ENCODE assay signal across 8 cellular contexts in the genomic region with DNA sequence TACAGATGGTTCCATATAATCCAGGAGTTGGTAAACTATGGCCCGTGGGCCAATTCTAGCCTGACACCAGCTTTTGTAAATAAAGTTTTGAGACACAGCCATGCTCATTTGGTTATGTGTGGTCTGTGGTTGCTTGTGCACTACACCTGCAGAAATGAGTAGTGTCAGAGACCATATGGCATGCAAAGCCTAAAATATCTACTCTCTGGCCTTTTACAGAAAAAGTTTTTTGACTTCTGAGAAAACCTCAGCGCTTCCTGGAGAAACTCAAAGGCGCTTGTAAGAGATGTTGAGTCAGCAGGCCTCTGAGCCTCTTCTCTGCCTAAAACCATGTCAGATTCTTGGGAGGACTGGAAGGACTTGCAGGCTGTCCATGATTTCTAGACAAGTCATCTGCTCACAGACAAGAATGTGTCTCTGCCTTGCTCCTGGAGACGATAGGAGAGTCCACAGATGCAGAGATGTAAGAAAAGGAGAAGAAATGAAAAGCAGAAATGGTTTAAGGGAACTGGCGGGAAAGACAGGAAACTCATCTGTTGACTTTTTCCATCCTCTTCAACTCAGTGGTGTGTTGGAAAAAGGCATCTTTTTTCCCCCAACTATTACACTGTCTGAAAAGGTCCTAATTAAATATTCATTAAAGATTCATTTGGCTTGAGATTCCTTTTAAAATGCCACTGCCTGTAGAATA. TPM values are rescaled to one million over a fixed set of nuclear protein-coding genes. Genes with fewer than 3 reads are reported as not detected.
DNase-seq lines count a peak whose midpoint lies in the region; ATAC-seq, FAIRE-seq and TF ChIP-seq lines count a peak whose summit lies in the region.

No MANE protein-coding gene starts in this region.

- no peaks in the 10 kb centered on the region for H3K36me3 ChIP-seq in GM23338 (ENCODE audit: insufficient read depth)

- peak; percentile 83 for ATAC-seq in GM18498 (IDR thresholded peaks at IDR 0.05; ENCODE audit: unreplicated experiment)
- no peak for ATAC-seq in GM23338

- H3K27me3 ChIP-seq in GM23338 (ENCODE audit: insufficient read depth) = no peaks in the 10 kb centered on the region

- H3K4me2 ChIP-seq in GM23338 = peak overlapping the region; percentile 82

- H4K20me1 ChIP-seq in GM23338 (replicated peaks; ENCODE audit: insufficient read depth) = peaks cover 30% of the 10 kb centered on the region

- no peaks in the 10 kb centered on the region for H3K9me2 ChIP-seq in GM23338 (ENCODE audit: insufficient read depth)

- TF ChIP-seq CTCF in GM23338 (conservative IDR thresholded peaks at IDR 0.05; ENCODE audit: low read depth in 2 of 2) (no peak), RWPE1 (conservative IDR thresholded peaks at IDR 0.05; ENCODE audit: low read depth) (no peak)

- CTCF ChIA-PET in RWPE1 (lab: Yijun Ruan, JAX) = no interaction called here

- H3K9me3 Mint-ChIP-seq in GM23338 = no peaks in the 10 kb centered on the region; the same call in 2 of the 3 replicates

- H3K4me3 Mint-ChIP-seq in GM23338 = no peak overlapping the region

- H3K79me2 ChIP-seq in GM23338 (replicated peaks; ENCODE audit: insufficient read depth) = peaks cover 99% of the 10 kb centered on the region

- peaks cover 15% of the 10 kb centered on the region for H3K27me3 Mint-ChIP-seq in GM23338 (ENCODE audit: insufficient read depth, low read depth, poor library complexity)

- no peak overlapping the region for H3K4me3 ChIP-seq in GM23338

- peaks cover 19% of the 10 kb centered on the region; the same call in 1 of the 2 replicates for H3F3A ChIP-seq in GM23338 (replicated peaks; ENCODE audit: low read depth)

- POLR2A ChIA-PET in RWPE1 (lab: Yijun Ruan, JAX; ENCODE audit: low non-redundant PET) = no interaction called here

- no peak overlapping the region for H3K27ac Mint-ChIP-seq in GM23338

- no peaks in the 10 kb centered on the region; the same call in 2 of the 3 replicates for H3K36me3 Mint-ChIP-seq in GM23338 (ENCODE audit: low read depth)

- no peak for FAIRE-seq in RCC 7860 (lab: Jason Lieb, UNC)

- peaks cover 73% of the 10 kb centered on the region for H3K4me1 Mint-ChIP-seq in GM23338

- DNase-seq in GM23338 (ENCODE audit: low spot score) = no peak
- peak; percentile 48 to 67 for DNase-seq in NCI-H526 (lab: John Stamatoyannopoulos, UW)
- DNase-seq in activated naive CD8-positive, alpha-beta T cell treated with anti-CD3 and anti-CD28 coated beads, Interleukin-2, amount 50 U/mL, for 16 hours (ENCODE audit: low read depth, low spot score) = peak; percentile 20
- no peak for DNase-seq in NCI-H2081 treated with DMSO at 0.1 percent for 48 hours (lab: John Stamatoyannopoulos, UW)
- no peak for DNase-seq in iPS-NIHi11 (ENCODE audit: low spot score)
- no peak for DNase-seq in RCC 7860 (ENCODE audit: low spot score)
- no peak for DNase-seq in RWPE1 (ENCODE audit: low spot score)

- H2AFZ ChIP-seq in GM23338 = no peak overlapping the region

- H3K27ac ChIP-seq in GM23338 (ENCODE audit: low read depth) = peak overlapping the region; percentile 34; the same call in 1 of the 2 replicates
- no peak overlapping the region for H3K27ac ChIP-seq in RWPE1

- peaks cover 78% of the 10 kb centered on the region for H3K4me1 ChIP-seq in GM23338 (ENCODE audit: insufficient read depth)

TF ChIP-seq in GM23338, 12 proteins besides CTCF, POLR2A, EP300 and RAD21 (continues in another document):
- TF ChIP-seq CREB1 (CRISPR knock-in tag; IDR thresholded peaks at IDR 0.05; ENCODE audit: low read depth) (no peak), NANOG (IDR thresholded peaks at IDR 0.05; ENCODE audit: borderline replicate concordance) (no peak), EZH2 (IDR thresholded peaks at IDR 0.05; ENCODE audit: low read depth, unreplicated experiment) (no peak), STAT1 (IDR thresholded peaks at IDR 0.05; ENCODE audit: unreplicated experiment) (no peak), JUNB (IDR thresholded peaks at IDR 0.05; ENCODE audit: unreplicated experiment) (no peak), ZNF114 (CRISPR knock-in tag; IDR thresholded peaks at IDR 0.05) (no peak), ZNF331 (CRISPR knock-in tag; IDR thresholded peaks at IDR 0.05; ENCODE audit: low read depth) (no peak), ETS1 (IDR thresholded peaks at IDR 0.05) (no peak), ZNF462 (CRISPR knock-in tag; IDR thresholded peaks at IDR 0.05) (no peak), EZH2phosphoT487 (IDR thresholded peaks at IDR 0.05; ENCODE audit: unreplicated experiment) (no peak)

RNA-seq across cellular contexts. Expression of gene TTC39C, which starts 5.2 kb away (rescaled TPM):
- total RNA-seq in GM23338 (2014; rRNA removed; shearing (Covaris generic)) = 108 and 136 TPM in 2 replicates
- polyA plus RNA-seq in GM23338 (2016; fragmentation: Nextera tagmentation; extraction: Ambion mirVana) = 69.2 and 69.4 TPM in 2 replicates

Comparison
In these comparisons a context has a peak if more than half of its experiments do, and no peak if none do; other contexts are left out.
1. DNase-seq: peak in NCI-H526 (2 of 2) and activated naive CD8-positive, alpha-beta T cell treated with anti-CD3 and anti-CD28 coated beads, Interleukin-2, amount 50 U/mL, for 16 hours (single experiment); none in GM23338 (single experiment), NCI-H2081 treated with DMSO at 0.1 percent for 48 hours (single experiment), iPS-NIHi11 (single experiment), RCC 7860 (single experiment) and RWPE1 (single experiment).